In genomic region chr3:150235799-150236198, GRCh38 we compare ENCODE assay signal across 12 cellular contexts.
DNase-seq lines count a peak whose midpoint lies in the region; ATAC-seq and TF ChIP-seq lines count a peak whose summit lies in the region.
"Had no signal": no experiment of that assay in that cellular context is flagged by ENCODE, and none has a peak within 500 bp of the region (broad histone marks: within the 10 kb centered on the region; RNA-seq: fewer than 3 reads in every experiment).

No MANE protein-coding gene starts in this region.

- peak overlapping the region; percentile 4 for H3K4me2 ChIP-seq in skeletal muscle satellite cell (ENCODE audit: low read length)
- H3K4me2 ChIP-seq: neural progenitor cell had no signal

- no peaks in the 10 kb centered on the region for H3K9me3 ChIP-seq in adipocyte (ENCODE audit: control insufficient read depth, low read length)
- peaks cover 6% of the 10 kb centered on the region for H3K9me3 ChIP-seq in skeletal muscle satellite cell (replicated peaks; ENCODE audit: low read length)

- no peak overlapping the region for H3K27ac ChIP-seq in foreskin keratinocyte
- H3K27ac ChIP-seq: neural progenitor cell had no signal

- H3K4me3 ChIP-seq in adipocyte (ENCODE audit: low read length), result no peak overlapping the region
- no peak overlapping the region for H3K4me3 ChIP-seq in skeletal muscle satellite cell (ENCODE audit: low read length)
- H3K4me3 ChIP-seq: neural progenitor cell had no signal

- peaks cover 37% of the 10 kb centered on the region for H3K4me1 ChIP-seq in adipocyte (ENCODE audit: control insufficient read depth, insufficient read depth, low read length)
- H3K4me1 ChIP-seq in foreskin keratinocyte, result peaks cover 34% of the 10 kb centered on the region
- H3K4me1 ChIP-seq in skeletal muscle satellite cell (ENCODE audit: control insufficient read depth, insufficient read depth, low read length), result peaks cover 45% of the 10 kb centered on the region
- H3K4me1 ChIP-seq: neural progenitor cell had no signal

- ATAC-seq in foreskin keratinocyte (peak; percentile 2), HG03095 (IDR thresholded peaks at IDR 0.05; ENCODE audit: unreplicated experiment) (no peak), GM21619 (IDR thresholded peaks at IDR 0.05; ENCODE audit: unreplicated experiment) (no peak), HG03135 (IDR thresholded peaks at IDR 0.05; ENCODE audit: unreplicated experiment) (no peak)

- peak overlapping the region; percentile 74 for H3K9ac ChIP-seq in adipocyte (ENCODE audit: low read length)
- peak overlapping the region; percentile 60 for H3K9ac ChIP-seq in skeletal muscle satellite cell (ENCODE audit: low read depth, low read length)
- H3K9ac ChIP-seq: neural progenitor cell had no signal

- H3K27me3 ChIP-seq in adipocyte (replicated peaks; ENCODE audit: control insufficient read depth, insufficient read depth, low read length) (no peaks in the 10 kb centered on the region), foreskin keratinocyte (no peaks in the 10 kb centered on the region), skeletal muscle satellite cell (ENCODE audit: control insufficient read depth, insufficient read depth, low read length) (no peaks in the 10 kb centered on the region)
- H3K27me3 ChIP-seq: neural progenitor cell had no signal

- no peak for TF ChIP-seq CTCF in foreskin keratinocyte (conservative IDR thresholded peaks at IDR 0.05)

- H3K36me3 ChIP-seq in adipocyte (ENCODE audit: control insufficient read depth, insufficient read depth, low read length, severe bottlenecking) (no peaks in the 10 kb centered on the region), skeletal muscle satellite cell (ENCODE audit: insufficient read depth, low read length) (no peaks in the 10 kb centered on the region)
- H3K36me3 ChIP-seq: neural progenitor cell had no signal

- DNase-seq in GM03348 (ENCODE audit: low spot score), result peak; percentile 71
- DNase-seq in adipocyte (ENCODE audit: low read depth), result peak; percentile 70
- peak in 1 of 2 donors; percentile 56 for DNase-seq in foreskin keratinocyte
- no peak for DNase-seq in NCI-H345 (lab: John Stamatoyannopoulos, UW)
- DNase-seq: Calu3, Karpas-422, NCI-H2081 treated with DMSO at 0.1 percent for 48 hours had no signal
